ENCODE assay signal across 14 cellular contexts in the genomic region with DNA sequence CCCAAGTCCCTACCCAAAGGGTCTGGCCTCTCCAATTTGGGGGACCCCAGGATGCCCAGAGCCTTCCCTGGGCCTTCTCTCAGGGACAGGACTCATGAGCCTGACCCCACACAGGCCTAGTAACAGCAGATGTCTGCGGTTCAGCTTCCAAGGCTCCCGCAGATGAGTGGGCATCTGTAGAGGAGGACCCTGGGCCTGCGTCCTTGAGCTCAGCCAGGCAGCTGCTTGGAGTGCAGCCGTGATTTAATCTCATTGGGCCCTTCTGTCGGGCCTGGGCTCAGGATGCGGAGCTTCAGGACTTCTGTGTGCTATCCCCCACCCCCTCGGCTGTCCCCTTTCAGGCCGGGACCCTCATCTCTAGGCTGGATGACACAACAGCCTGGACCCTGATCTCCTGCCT. TPM values are rescaled to one million over a fixed set of nuclear protein-coding genes. Genes with fewer than 3 reads are reported as not detected.
DNase-seq lines count a peak whose midpoint lies in the region; TF ChIP-seq lines count a peak whose summit lies in the region.
"Had no signal": no experiment of that assay in that cellular context is flagged by ENCODE, and none has a peak within 500 bp of the region (broad histone marks: within the 10 kb centered on the region; RNA-seq: fewer than 3 reads in every experiment).

No MANE protein-coding gene starts in this region.

- H3K9me3 ChIP-seq in BE2C (no peaks in the 10 kb centered on the region), WERI-Rb-1 (ENCODE audit: severe bottlenecking) (no peaks in the 10 kb centered on the region), spleen (no peaks in the 10 kb centered on the region)
- H3K9me3 ChIP-seq: HAP-1 had no signal

- in situ Hi-C loops in ACHN (cut with HindIII; ENCODE audit: low pct_ligation_motif_present, low pct_unique_long_range_greater_than_20kb, low sequenced_read_pairs), result no loop called here

- no peak for TF ChIP-seq POLR2A in spleen (IDR thresholded peaks at IDR 0.05)

- H3K27me3 ChIP-seq in BE2C (no peaks in the 10 kb centered on the region), WERI-Rb-1 (ENCODE audit: insufficient read depth, low read depth, severe bottlenecking) (no peaks in the 10 kb centered on the region), spleen (replicated peaks in 1 of 7) (peaks cover 0 to 57% (median 0%) of the 10 kb centered on the region in 7 donors)

- no peak for TF ChIP-seq CTCF in BE2C (IDR thresholded peaks at IDR 0.05; ENCODE audit: low read depth, low read length)
- TF ChIP-seq CTCF in WERI-Rb-1 (IDR thresholded peaks at IDR 0.05; ENCODE audit: low read depth, low read length), result no peak
- no peak for TF ChIP-seq CTCF in spleen (IDR thresholded peaks at IDR 0.05 in 8 of 11, conservative IDR thresholded peaks at IDR 0.05 in 3 of 11)

- intact Hi-C loops in spleen (cut with DNase I; ENCODE audit: low total_unique reads), result no loop called here

- H3K4me1 ChIP-seq in BE2C (peaks cover 8% of the 10 kb centered on the region), spleen (no peaks in the 10 kb centered on the region)
- H3K4me1 ChIP-seq: HAP-1 had no signal

- H3K36me3 ChIP-seq in BE2C (no peaks in the 10 kb centered on the region), WERI-Rb-1 (no peaks in the 10 kb centered on the region; the same call in 1 of the 2 replicates), spleen (no peaks in the 10 kb centered on the region)
- H3K36me3 ChIP-seq: HAP-1 had no signal

- WGBS in spleen, 5 donors, result 75 to 86% (median 80%) methylated on average over 4 to 8 of the region's 8 CpGs

- peak overlapping the region; percentile 48 for H3K27ac ChIP-seq in WERI-Rb-1
- H3K27ac ChIP-seq in spleen, result no peak overlapping the region
- H3K27ac ChIP-seq: C4-2B, GM23248 had no signal

- no peak overlapping the region for H3K4me3 ChIP-seq in BE2C (ENCODE audit: low read depth, low read length)
- no peak overlapping the region for H3K4me3 ChIP-seq in WERI-Rb-1 (ENCODE audit: low read depth, low read length)
- no peak overlapping the region for H3K4me3 ChIP-seq in spleen
- H3K4me3 ChIP-seq: GM23248, HAP-1 had no signal

- DNase-seq in BE2C (peak; percentile 49), NCI-H524 (lab: John Stamatoyannopoulos, UW) (peak; percentile 80 to 93), WERI-Rb-1 (peak; percentile 73), spleen (peak; percentile 47), ACHN (no peak), HT-29 (ENCODE audit: low spot score) (no peak)
- DNase-seq: CD4-positive, alpha-beta T cell; GM23248; KG1 had no signal

RNA-seq across cellular contexts. Expression of gene IGSF21, which starts 35.4 kb away (rescaled TPM):
- 0.69 TPM for polyA plus RNA-seq in BE2C (2012; ENCODE audit: insufficient read depth, insufficient read length, low read depth)
- 10 to 100 TPM; 12.5 to 35.0 (median 24.5) TPM for total RNA-seq in spleen
- polyA plus RNA-seq in spleen, result 1 to 10 TPM; 1.6 to 3.3 (median 3.0) TPM
- not detected in 2 replicates for total RNA-seq in HT-29 (2014; rRNA removed; shearing (Covaris generic))
- total RNA-seq: A172; CD4-positive, alpha-beta T cell; GM23248; H4 had no signal
- polyA plus RNA-seq: BJ, GM23248 had no signal

Comparison
In these comparisons a context has a peak if more than half of its experiments do, and no peak if none do; other contexts are left out.
1. DNase-seq: peak in BE2C (single experiment), NCI-H524 (2 of 2), WERI-Rb-1 (single experiment) and spleen (single experiment); none in ACHN (single experiment) and HT-29 (single experiment).
2. RNA of gene IGSF21, which starts 35.4 kb away (total RNA-seq): 12.5 to 35.0 TPM in spleen; not detected in HT-29; every median in the first group is over 10 times any median in the second.